In genomic region chr7:91240546-91240945, GRCh38 we compare ENCODE assay signal across 17 cellular contexts. TPM values are rescaled to one million over a fixed set of nuclear protein-coding genes. Genes with fewer than 3 reads are reported as not detected.
A peak's percentile ranks its signal among the peaks of the same experiment; 100 is the strongest.
DNase-seq lines count a peak whose midpoint lies in the region; ATAC-seq and TF ChIP-seq lines count a peak whose summit lies in the region.
"Had no signal": no experiment of that assay in that cellular context is flagged by ENCODE, and none has a peak within 500 bp of the region (broad histone marks: within the 10 kb centered on the region; RNA-seq: fewer than 3 reads in every experiment).

No MANE protein-coding gene starts in this region.

- peak overlapping the region; percentile 4 for H3K9ac ChIP-seq in SK-N-MC (ENCODE audit: insufficient read length)

- no peaks in the 10 kb centered on the region for H3K4me1 ChIP-seq in sigmoid colon

- DNase-seq in EH (ENCODE audit: low read depth) (peak; percentile 28), SK-N-MC (ENCODE audit: low read depth, low spot score) (peak; percentile 84), fibroblast of pulmonary artery (ENCODE audit: low read depth) (peak; percentile 89), sigmoid colon (no peak), MG63 (no peak)
- no peak for DNase-seq in T-helper 2 cell treated with Interferon-gamma antibody and Interleukin-4, amounts not matched to agents 5 μg/mL and 100 μg/mL, for 36 hours (ENCODE audit: low spot score)
- DNase-seq: activated T-cell treated with anti-CD3 and anti-CD28 coated beads, Interleukin-2, amount 50 U/mL, for 48 hours; anterior cingulate cortex; CD8-positive, alpha-beta T cell; effector memory CD8-positive, alpha-beta T cell; Kasumi-1; NK-92 treated with Interleukin-12 subunit alpha and Interleukin-12 subunit beta, amount 100 ng/mL, for 24 hours; stimulated activated CD4-positive, alpha-beta T cell treated with anti-CD3 and anti-CD28 coated beads, Interleukin-4, amount 100 ng/mL, for 24 hours; stimulated activated naive CD4-positive, alpha-beta T cell treated with Interleukin-2 at 50 U/mL for 16 hours had no signal

- no peaks in the 10 kb centered on the region for H3K36me3 Mint-ChIP-seq in T-helper 2 cell treated with Interferon-gamma antibody and Interleukin-4, amounts not matched to agents 5 μg/mL and 100 μg/mL, for 36 hours (ENCODE audit: low read depth)
- H3K36me3 Mint-ChIP-seq: CD8-positive, alpha-beta T cell had no signal

- H3K27ac ChIP-seq in SK-N-MC (peak overlapping the region; percentile 92), sigmoid colon (peak overlapping the region in 3 of 4 donors; percentile 2 to 45 (median 31))

- no peak for TF ChIP-seq EP300 in sigmoid colon (IDR thresholded peaks at IDR 0.05)

- 23 to 61% methylated on average over 2 of the region's 2 CpGs for WGBS in sigmoid colon, 2 donors

- H3K4me3 ChIP-seq in SK-N-MC (peak overlapping the region; percentile 44), fibroblast of pulmonary artery (replicated peaks; ENCODE audit: low read depth, low read length) (no peak overlapping the region), sigmoid colon (no peak overlapping the region), MG63 (no peak overlapping the region)

- H3K27ac Mint-ChIP-seq in T-helper 2 cell treated with Interferon-gamma antibody and Interleukin-4, amounts not matched to agents 5 μg/mL and 100 μg/mL, for 36 hours = no peak overlapping the region
- H3K27ac Mint-ChIP-seq: CD8-positive, alpha-beta T cell; effector memory CD8-positive, alpha-beta T cell had no signal

- TF ChIP-seq CTCF in fibroblast of pulmonary artery (IDR thresholded peaks at IDR 0.05; ENCODE audit: low read length, missing control alignments) (no peak), sigmoid colon (IDR thresholded peaks at IDR 0.05) (no peak)

- H3K36me3 ChIP-seq in SK-N-MC (ENCODE audit: insufficient read depth, low read length) (no peaks in the 10 kb centered on the region), sigmoid colon (no peaks in the 10 kb centered on the region), MG63 (no peaks in the 10 kb centered on the region)

- H3K4me1 Mint-ChIP-seq in T-helper 2 cell treated with Interferon-gamma antibody and Interleukin-4, amounts not matched to agents 5 μg/mL and 100 μg/mL, for 36 hours (ENCODE audit: low read depth) = no peaks in the 10 kb centered on the region

- no peaks in the 10 kb centered on the region for H3K9me3 Mint-ChIP-seq in T-helper 2 cell treated with Interferon-gamma antibody and Interleukin-4, amounts not matched to agents 5 μg/mL and 100 μg/mL, for 36 hours
- H3K9me3 Mint-ChIP-seq: CD8-positive, alpha-beta T cell; effector memory CD8-positive, alpha-beta T cell had no signal

- no peak for TF ChIP-seq POLR2A in sigmoid colon (IDR thresholded peaks at IDR 0.05)

- H3K9me3 ChIP-seq in SK-N-MC (ENCODE audit: low read depth, low read length) (no peaks in the 10 kb centered on the region), sigmoid colon (no peaks in the 10 kb centered on the region), MG63 (no peaks in the 10 kb centered on the region)

- H3K27me3 Mint-ChIP-seq in T-helper 2 cell treated with Interferon-gamma antibody and Interleukin-4, amounts not matched to agents 5 μg/mL and 100 μg/mL, for 36 hours (ENCODE audit: low read depth) = no peaks in the 10 kb centered on the region
- H3K27me3 Mint-ChIP-seq: effector memory CD8-positive, alpha-beta T cell; progenitor cell of endocrine pancreas had no signal

- ATAC-seq in GM19452 (IDR thresholded peaks at IDR 0.05; ENCODE audit: unreplicated experiment) (no peak), HG03095 (IDR thresholded peaks at IDR 0.05; ENCODE audit: unreplicated experiment) (no peak)
- ATAC-seq: CD8-positive, alpha-beta T cell; effector memory CD8-positive, alpha-beta T cell had no signal

- H3K4me3 Mint-ChIP-seq in T-helper 2 cell treated with Interferon-gamma antibody and Interleukin-4, amounts not matched to agents 5 μg/mL and 100 μg/mL, for 36 hours = no peak overlapping the region
- H3K4me3 Mint-ChIP-seq: CD8-positive, alpha-beta T cell; effector memory CD8-positive, alpha-beta T cell had no signal

- H3K27me3 ChIP-seq in sigmoid colon = no peaks in the 10 kb centered on the region
- H3K27me3 ChIP-seq in MG63 = no peaks in the 10 kb centered on the region

- intact Hi-C loops in sigmoid colon (cut with DNase I) = no loop called here

RNA-seq across cellular contexts. Expression of gene FZD1, which starts 23.7 kb away (rescaled TPM):
- total RNA-seq in sigmoid colon = 10 to 100 TPM; 14.5 to 20.5 (median 16.8) TPM
- 1 to 10 TPM; 1.2 to 3.4 (median 1.8) TPM for polyA plus RNA-seq in sigmoid colon
- total RNA-seq in MG63 (2014; rRNA removed; shearing (Covaris generic); ENCODE audit: low replicate concordance) = 2.3 and 3.9 TPM in 2 replicates
- total RNA-seq: CD8-positive, alpha-beta T cell had no signal

Comparison
In these comparisons a context has a peak if more than half of its experiments do, and no peak if none do; other contexts are left out.
1. DNase-seq: peak in EH (single experiment), SK-N-MC (single experiment) and fibroblast of pulmonary artery (single experiment); none in sigmoid colon (single experiment), T-helper 2 cell treated with Interferon-gamma antibody and Interleukin-4, amounts not matched to agents 5 μg/mL and 100 μg/mL, for 36 hours (single experiment) and MG63 (single experiment).